In genomic region chr19:36526581-36526980, GRCh38 we compare ENCODE assay signal across 1 cellular context.
TF ChIP-seq lines count a peak whose summit lies in the region.

No MANE protein-coding gene starts in this region.

TF ChIP-seq in WTC11, 78 proteins besides CTCF, POLR2A, EP300 and RAD21 (continued from another document):
- no peak for TF ChIP-seq SP1 (CRISPR knock-in tag; conservative IDR thresholded peaks at IDR 0.05)
- TF ChIP-seq AFF4 (CRISPR knock-in tag; IDR thresholded peaks at IDR 0.05; ENCODE audit: borderline replicate concordance): no peak
- TF ChIP-seq, protein P1, sequence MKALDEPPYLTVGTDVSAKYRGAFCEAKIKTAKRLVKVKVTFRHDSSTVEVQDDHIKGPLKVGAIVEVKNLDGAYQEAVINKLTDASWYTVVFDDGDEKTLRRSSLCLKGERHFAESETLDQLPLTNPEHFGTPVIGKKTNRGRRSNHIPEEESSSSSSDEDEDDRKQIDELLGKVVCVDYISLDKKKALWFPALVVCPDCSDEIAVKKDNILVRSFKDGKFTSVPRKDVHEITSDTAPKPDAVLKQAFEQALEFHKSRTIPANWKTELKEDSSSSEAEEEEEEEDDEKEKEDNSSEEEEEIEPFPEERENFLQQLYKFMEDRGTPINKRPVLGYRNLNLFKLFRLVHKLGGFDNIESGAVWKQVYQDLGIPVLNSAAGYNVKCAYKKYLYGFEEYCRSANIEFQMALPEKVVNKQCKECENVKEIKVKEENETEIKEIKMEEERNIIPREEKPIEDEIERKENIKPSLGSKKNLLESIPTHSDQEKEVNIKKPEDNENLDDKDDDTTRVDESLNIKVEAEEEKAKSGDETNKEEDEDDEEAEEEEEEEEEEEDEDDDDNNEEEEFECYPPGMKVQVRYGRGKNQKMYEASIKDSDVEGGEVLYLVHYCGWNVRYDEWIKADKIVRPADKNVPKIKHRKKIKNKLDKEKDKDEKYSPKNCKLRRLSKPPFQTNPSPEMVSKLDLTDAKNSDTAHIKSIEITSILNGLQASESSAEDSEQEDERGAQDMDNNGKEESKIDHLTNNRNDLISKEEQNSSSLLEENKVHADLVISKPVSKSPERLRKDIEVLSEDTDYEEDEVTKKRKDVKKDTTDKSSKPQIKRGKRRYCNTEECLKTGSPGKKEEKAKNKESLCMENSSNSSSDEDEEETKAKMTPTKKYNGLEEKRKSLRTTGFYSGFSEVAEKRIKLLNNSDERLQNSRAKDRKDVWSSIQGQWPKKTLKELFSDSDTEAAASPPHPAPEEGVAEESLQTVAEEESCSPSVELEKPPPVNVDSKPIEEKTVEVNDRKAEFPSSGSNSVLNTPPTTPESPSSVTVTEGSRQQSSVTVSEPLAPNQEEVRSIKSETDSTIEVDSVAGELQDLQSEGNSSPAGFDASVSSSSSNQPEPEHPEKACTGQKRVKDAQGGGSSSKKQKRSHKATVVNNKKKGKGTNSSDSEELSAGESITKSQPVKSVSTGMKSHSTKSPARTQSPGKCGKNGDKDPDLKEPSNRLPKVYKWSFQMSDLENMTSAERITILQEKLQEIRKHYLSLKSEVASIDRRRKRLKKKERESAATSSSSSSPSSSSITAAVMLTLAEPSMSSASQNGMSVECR (CRISPR knock-in tag; IDR thresholded peaks at IDR 0.05; ENCODE audit: borderline replicate concordance): no peak
- TF ChIP-seq IRF2 (CRISPR knock-in tag; IDR thresholded peaks at IDR 0.05; ENCODE audit: borderline replicate concordance, low read depth): no peak
TF ChIP-seq in WTC11: peak in this region for 0.
